ENCODE assay signal across 11 cellular contexts in the genomic region with DNA sequence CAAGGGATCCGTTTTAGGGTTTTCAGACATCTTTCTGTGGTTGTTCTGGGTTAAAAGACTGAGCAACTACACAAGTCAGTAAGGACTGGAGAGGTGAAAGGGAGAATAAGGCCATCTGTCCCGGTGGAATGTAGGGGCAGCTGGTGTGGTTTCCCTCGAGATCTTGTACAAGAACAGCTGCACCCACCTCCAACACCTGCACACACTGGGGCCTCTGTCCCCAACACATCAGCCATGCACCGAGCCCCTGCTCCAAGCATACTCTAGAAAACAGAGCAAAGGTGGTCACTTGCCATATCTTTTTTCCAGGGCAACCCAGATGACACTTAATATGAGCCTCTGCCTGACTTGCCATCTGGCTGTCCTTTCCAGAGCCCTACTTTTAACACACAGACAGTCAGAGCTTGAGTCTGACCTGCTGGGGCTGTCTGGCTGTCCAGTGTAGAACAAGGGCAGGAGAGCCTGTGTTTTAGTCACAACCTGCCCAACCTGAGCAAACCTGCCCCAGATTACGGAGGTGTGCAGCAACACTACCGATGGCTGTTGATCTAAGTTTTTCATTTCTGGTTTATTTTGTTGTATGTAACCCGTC. TPM values are rescaled to one million over a fixed set of nuclear protein-coding genes. Genes with fewer than 3 reads are reported as not detected.
DNase-seq lines count a peak whose midpoint lies in the region; ATAC-seq lines count a peak whose summit lies in the region.
"Had no signal": no experiment of that assay in that cellular context is flagged by ENCODE, and none has a peak within 500 bp of the region (broad histone marks: within the 10 kb centered on the region; RNA-seq: fewer than 3 reads in every experiment).

No MANE protein-coding gene starts in this region.

- peak overlapping the region in 2 of 3 donors; percentile 47 to 69 for H3K4me3 ChIP-seq in skeletal muscle tissue (ENCODE audit: low read length in 3 of 3)
- H3K4me3 ChIP-seq in mesendoderm (ENCODE audit: low read length), result no peak overlapping the region

- no peaks in the 10 kb centered on the region for H3K4me1 Mint-ChIP-seq in activated CD4-positive, alpha-beta T cell treated with anti-CD3 and anti-CD28 coated beads, Interleukin-2, amount 10 ng/mL, durations not matched to agents 7 days and 5 days
- H3K4me1 Mint-ChIP-seq in activated CD4-positive, alpha-beta T cell treated with anti-CD3 and anti-CD28 coated beads, Interleukin-2, amount 10 ng/mL, durations not matched to agents 24 days and 14 days, result peaks cover 2% of the 10 kb centered on the region
- peaks cover 4 to 5% of the 10 kb centered on the region in 2 donors for H3K4me1 Mint-ChIP-seq in effector memory CD8-positive, alpha-beta T cell (ENCODE audit: low read depth in 2 of 2)
- H3K4me1 Mint-ChIP-seq: neural crest cell had no signal

- H3K9me3 ChIP-seq in skeletal muscle tissue (ENCODE audit: control insufficient read depth in 3 of 3, low read length in 3 of 3), result no peaks in the 10 kb centered on the region

- no peaks in the 10 kb centered on the region for H3K27me3 Mint-ChIP-seq in activated CD4-positive, alpha-beta T cell treated with anti-CD3 and anti-CD28 coated beads, Interleukin-2, amount 10 ng/mL, durations not matched to agents 7 days and 5 days
- H3K27me3 Mint-ChIP-seq in activated CD4-positive, alpha-beta T cell treated with anti-CD3 and anti-CD28 coated beads, Interleukin-2, amount 10 ng/mL, durations not matched to agents 24 days and 14 days, result no peaks in the 10 kb centered on the region
- H3K27me3 Mint-ChIP-seq in effector memory CD8-positive, alpha-beta T cell, result no peaks in the 10 kb centered on the region
- H3K27me3 Mint-ChIP-seq: stimulated activated naive CD8-positive, alpha-beta T cell treated with anti-CD3 and anti-CD28 coated beads, Interleukin-15, amount 100 ng/mL, for 72 hours had no signal

- no peak overlapping the region for H4K8ac ChIP-seq in mesendoderm (ENCODE audit: low read depth, low read length)

- peak overlapping the region; percentile 92 for H3K27ac ChIP-seq in skeletal muscle tissue (ENCODE audit: low read depth, low read length)
- no peak overlapping the region for H3K27ac ChIP-seq in mesendoderm (ENCODE audit: low read depth, low read length)

- H2BK120ac ChIP-seq in mesendoderm (ENCODE audit: low read depth, low read length), result no peak overlapping the region

- H3K36me3 ChIP-seq in skeletal muscle tissue (ENCODE audit: control insufficient read depth in 3 of 3, insufficient read depth in 3 of 3, low read length in 3 of 3), result peaks cover 84 to 92% (median 85%) of the 10 kb centered on the region in 3 donors
- no peaks in the 10 kb centered on the region for H3K36me3 ChIP-seq in mesendoderm (ENCODE audit: control insufficient read depth, insufficient read depth, low read length)

- H3K4me3 Mint-ChIP-seq in activated CD4-positive, alpha-beta T cell treated with anti-CD3 and anti-CD28 coated beads, Interleukin-2, amount 10 ng/mL, durations not matched to agents 7 days and 5 days, result no peak overlapping the region
- no peak overlapping the region for H3K4me3 Mint-ChIP-seq in activated CD4-positive, alpha-beta T cell treated with anti-CD3 and anti-CD28 coated beads, Interleukin-2, amount 10 ng/mL, durations not matched to agents 24 days and 14 days
- H3K4me3 Mint-ChIP-seq in effector memory CD8-positive, alpha-beta T cell, result no peak overlapping the region
- H3K4me3 Mint-ChIP-seq: neural crest cell; stimulated activated naive CD8-positive, alpha-beta T cell treated with anti-CD3 and anti-CD28 coated beads, Interleukin-15, amount 100 ng/mL, for 72 hours; T-helper 2 cell treated with Interferon-gamma antibody and Interleukin-4, amounts not matched to agents 5 μg/mL and 100 μg/mL, for 36 hours had no signal

- H3K79me2 ChIP-seq in mesendoderm (ENCODE audit: control insufficient read depth, insufficient read depth, low read length), result no peaks in the 10 kb centered on the region

- no peak overlapping the region for H2BK15ac ChIP-seq in mesendoderm (replicated peaks; ENCODE audit: low read depth)

- H2BK5ac ChIP-seq in mesendoderm (ENCODE audit: low read length), result no peak overlapping the region

- no peak overlapping the region for H4K5ac ChIP-seq in mesendoderm (ENCODE audit: low read length)

- H3K9me3 Mint-ChIP-seq in activated CD4-positive, alpha-beta T cell treated with anti-CD3 and anti-CD28 coated beads, Interleukin-2, amount 10 ng/mL, durations not matched to agents 7 days and 5 days, result no peaks in the 10 kb centered on the region
- no peaks in the 10 kb centered on the region for H3K9me3 Mint-ChIP-seq in activated CD4-positive, alpha-beta T cell treated with anti-CD3 and anti-CD28 coated beads, Interleukin-2, amount 10 ng/mL, durations not matched to agents 24 days and 14 days
- H3K9me3 Mint-ChIP-seq in effector memory CD8-positive, alpha-beta T cell, result no peaks in the 10 kb centered on the region
- H3K9me3 Mint-ChIP-seq: neural crest cell; stimulated activated naive CD8-positive, alpha-beta T cell treated with anti-CD3 and anti-CD28 coated beads, Interleukin-15, amount 100 ng/mL, for 72 hours; T-helper 2 cell treated with Interferon-gamma antibody and Interleukin-4, amounts not matched to agents 5 μg/mL and 100 μg/mL, for 36 hours had no signal

- no peak for DNase-seq in activated CD4-positive, alpha-beta T cell treated with anti-CD3 and anti-CD28 coated beads, Interleukin-2, amount 10 ng/mL, durations not matched to agents 7 days and 5 days
- DNase-seq in activated CD4-positive, alpha-beta T cell treated with anti-CD3 and anti-CD28 coated beads, Interleukin-2, amount 10 ng/mL, durations not matched to agents 24 days and 14 days, result no peak
- no peak for DNase-seq in effector memory CD8-positive, alpha-beta T cell
- DNase-seq in medulla oblongata (ENCODE audit: extremely low spot score) (no peak), mesendoderm (no peak)
- DNase-seq: 8988T; NCI-H1436 treated with DMSO at 0.1 percent for 48 hours; stimulated activated naive CD8-positive, alpha-beta T cell treated with anti-CD3 and anti-CD28 coated beads, Interleukin-15, amount 100 ng/mL, for 72 hours had no signal

- H3K18ac ChIP-seq in mesendoderm (ENCODE audit: low read length), result no peak overlapping the region

- POLR2A ChIA-PET in activated CD4-positive, alpha-beta T cell treated with anti-CD3 and anti-CD28 coated beads, Interleukin-2, amount 10 ng/mL, durations not matched to agents 7 days and 5 days (lab: Charles Lee), result no interaction called here

- peaks cover 20 to 49% (median 48%) of the 10 kb centered on the region in 3 donors for H3K4me1 ChIP-seq in skeletal muscle tissue (ENCODE audit: control insufficient read depth in 3 of 3, insufficient read depth in 3 of 3, low read length in 3 of 3)
- no peaks in the 10 kb centered on the region for H3K4me1 ChIP-seq in mesendoderm (ENCODE audit: control insufficient read depth, low read depth, low read length)

- H3K27me3 ChIP-seq in skeletal muscle tissue (ENCODE audit: control insufficient read depth in 3 of 3, insufficient read depth in 3 of 3, low read length in 3 of 3) (no peaks in the 10 kb centered on the region), mesendoderm (ENCODE audit: insufficient read depth, low read length, poor library complexity) (no peaks in the 10 kb centered on the region)

- H3K9ac ChIP-seq in skeletal muscle tissue (ENCODE audit: low read depth in 1 of 3, low read length in 3 of 3) (peak overlapping the region; percentile 52 to 82 (median 76)), mesendoderm (ENCODE audit: low read length) (no peak overlapping the region)

- H2AK5ac ChIP-seq in mesendoderm (ENCODE audit: low read length), result no peak overlapping the region

- no peak for ATAC-seq in effector memory CD8-positive, alpha-beta T cell (replicated peaks)
- ATAC-seq: stimulated activated naive CD8-positive, alpha-beta T cell treated with anti-CD3 and anti-CD28 coated beads, Interleukin-15, amount 100 ng/mL, for 72 hours had no signal

- H3K23ac ChIP-seq in mesendoderm (ENCODE audit: low read length), result no peak overlapping the region

- H3K56ac ChIP-seq in mesendoderm (ENCODE audit: low read length), result no peak overlapping the region

- H3K79me1 ChIP-seq in mesendoderm (ENCODE audit: low read length), result no peaks in the 10 kb centered on the region

- CTCF ChIA-PET in activated CD4-positive, alpha-beta T cell treated with anti-CD3 and anti-CD28 coated beads, Interleukin-2, amount 10 ng/mL, durations not matched to agents 7 days and 5 days (lab: Charles Lee), result interaction anchor here (0.6 to 2.4 kb wide), 3 partner anchors 8 to 27 kb away, joined by 3 to 13 read pairs (median 3); partner anchors contain the start of gene HDDC3

- intact Hi-C loops in activated CD4-positive, alpha-beta T cell treated with anti-CD3 and anti-CD28 coated beads, Interleukin-2, amount 10 ng/mL, durations not matched to agents 24 days and 14 days (cut with micrococcal nuclease), result no loop called here

- no peak overlapping the region for H3K4me2 ChIP-seq in mesendoderm (ENCODE audit: low read length)

- H3K27ac Mint-ChIP-seq in activated CD4-positive, alpha-beta T cell treated with anti-CD3 and anti-CD28 coated beads, Interleukin-2, amount 10 ng/mL, durations not matched to agents 7 days and 5 days, result peak overlapping the region; percentile 69
- H3K27ac Mint-ChIP-seq in activated CD4-positive, alpha-beta T cell treated with anti-CD3 and anti-CD28 coated beads, Interleukin-2, amount 10 ng/mL, durations not matched to agents 24 days and 14 days, result no peak overlapping the region
- peak overlapping the region; percentile 16 to 78 for H3K27ac Mint-ChIP-seq in effector memory CD8-positive, alpha-beta T cell

- H3K36me3 Mint-ChIP-seq in activated CD4-positive, alpha-beta T cell treated with anti-CD3 and anti-CD28 coated beads, Interleukin-2, amount 10 ng/mL, durations not matched to agents 7 days and 5 days (ENCODE audit: low read depth), result peaks cover 58% of the 10 kb centered on the region
- H3K36me3 Mint-ChIP-seq in activated CD4-positive, alpha-beta T cell treated with anti-CD3 and anti-CD28 coated beads, Interleukin-2, amount 10 ng/mL, durations not matched to agents 24 days and 14 days (ENCODE audit: low read depth), result peaks cover 86% of the 10 kb centered on the region
- H3K36me3 Mint-ChIP-seq in effector memory CD8-positive, alpha-beta T cell (ENCODE audit: insufficient read depth), result peaks cover 58% of the 10 kb centered on the region

- WGBS in mesendoderm (ENCODE audit: extremely low coverage, insufficient coverage, low lambda C conversion rate), result no CpG with 5 or more reads among the region's 7 CpGs

- no peak overlapping the region for H3K4ac ChIP-seq in mesendoderm (ENCODE audit: low read depth, low read length)

RNA-seq across cellular contexts. Expression of gene MAN2A2, which starts 12.2 kb away (rescaled TPM):
- total RNA-seq in activated CD4-positive, alpha-beta T cell treated with anti-CD3 and anti-CD28 coated beads, Interleukin-2, amount 10 ng/mL, durations not matched to agents 7 days and 5 days, result 10 to 100 TPM; 77.4 to 97.4 TPM
- 196 and 206 TPM in 2 replicates for total RNA-seq in activated CD4-positive, alpha-beta T cell treated with anti-CD3 and anti-CD28 coated beads, Interleukin-2, amount 10 ng/mL, durations not matched to agents 24 days and 14 days
- total RNA-seq in skeletal muscle tissue, result 14.1 TPM
- 5.4 TPM for polyA plus RNA-seq in mesendoderm (2013, experiment 1 of 2)
- polyA plus RNA-seq in mesendoderm (2013, experiment 2 of 2), result 7.8 TPM

RNA-seq across cellular contexts. Expression of gene HDDC3, which starts 17.0 kb away (rescaled TPM):
- 10 to 100 TPM; 22.9 to 26.2 TPM for total RNA-seq in activated CD4-positive, alpha-beta T cell treated with anti-CD3 and anti-CD28 coated beads, Interleukin-2, amount 10 ng/mL, durations not matched to agents 7 days and 5 days
- 36.3 and 39.9 TPM in 2 replicates for total RNA-seq in activated CD4-positive, alpha-beta T cell treated with anti-CD3 and anti-CD28 coated beads, Interleukin-2, amount 10 ng/mL, durations not matched to agents 24 days and 14 days
- 5.7 TPM for total RNA-seq in skeletal muscle tissue
- polyA plus RNA-seq in mesendoderm (2013, experiment 1 of 2), result 11.1 TPM
- 11.3 TPM for polyA plus RNA-seq in mesendoderm (2013, experiment 2 of 2)

RNA-seq across cellular contexts. Expression of gene UNC45A, which starts 19.8 kb away (rescaled TPM):
- 10 to 100 TPM; 59.3 to 69.8 TPM for total RNA-seq in activated CD4-positive, alpha-beta T cell treated with anti-CD3 and anti-CD28 coated beads, Interleukin-2, amount 10 ng/mL, durations not matched to agents 7 days and 5 days
- 66.9 and 67.0 TPM in 2 replicates for total RNA-seq in activated CD4-positive, alpha-beta T cell treated with anti-CD3 and anti-CD28 coated beads, Interleukin-2, amount 10 ng/mL, durations not matched to agents 24 days and 14 days
- total RNA-seq in skeletal muscle tissue, result 30.3 TPM
- polyA plus RNA-seq in mesendoderm (2013, experiment 1 of 2), result 21.9 TPM
- 20.8 TPM for polyA plus RNA-seq in mesendoderm (2013, experiment 2 of 2)

RNA-seq across cellular contexts. Expression of gene FES, which starts 31.0 kb away (rescaled TPM):
- 10 to 100 TPM in 1 of 2 experiments, 1 to 10 TPM in 1; 8.6 to 10.7 TPM for total RNA-seq in activated CD4-positive, alpha-beta T cell treated with anti-CD3 and anti-CD28 coated beads, Interleukin-2, amount 10 ng/mL, durations not matched to agents 7 days and 5 days
- total RNA-seq in activated CD4-positive, alpha-beta T cell treated with anti-CD3 and anti-CD28 coated beads, Interleukin-2, amount 10 ng/mL, durations not matched to agents 24 days and 14 days, result 32.5 and 33.7 TPM in 2 replicates
- total RNA-seq in skeletal muscle tissue, result 19.8 TPM
- 4.1 TPM for polyA plus RNA-seq in mesendoderm (2013, experiment 1 of 2)
- 4.3 TPM for polyA plus RNA-seq in mesendoderm (2013, experiment 2 of 2)

RNA-seq across cellular contexts. Expression of gene RCCD1, which starts 39.4 kb away (rescaled TPM):
- total RNA-seq in activated CD4-positive, alpha-beta T cell treated with anti-CD3 and anti-CD28 coated beads, Interleukin-2, amount 10 ng/mL, durations not matched to agents 7 days and 5 days, result 10 to 100 TPM; 30.8 to 35.9 TPM
- total RNA-seq in activated CD4-positive, alpha-beta T cell treated with anti-CD3 and anti-CD28 coated beads, Interleukin-2, amount 10 ng/mL, durations not matched to agents 24 days and 14 days, result 28.0 and 32.3 TPM in 2 replicates
- 11.5 TPM for total RNA-seq in skeletal muscle tissue
- 4.9 TPM for polyA plus RNA-seq in mesendoderm (2013, experiment 1 of 2)
- polyA plus RNA-seq in mesendoderm (2013, experiment 2 of 2), result 4.8 TPM
